19 cellular contexts compared by ENCODE assay signal in genomic region chrX:69151898-69152297, GRCh38.
"Had no signal": no experiment of that assay in that cellular context is flagged by ENCODE, and none has a peak within 500 bp of the region (broad histone marks: within the 10 kb centered on the region; RNA-seq: fewer than 3 reads in every experiment).

No MANE protein-coding gene starts in this region.

- ATAC-seq: stimulated activated naive B cell treated with anti-CD40 and anti-IgM and Interleukin-4, amounts not matched to agents 10 μg/mL and 1 μg/mL and 100 μg/mL, for 72 hours; stimulated activated naive CD8-positive, alpha-beta T cell treated with anti-CD3 and anti-CD28 coated beads, Interleukin-15, amount 100 ng/mL, for 72 hours had no signal

- H3K9me3 ChIP-seq: esophagus squamous epithelium, left ventricle myocardium inferior, lower lobe of right lung, right atrium auricular region, sigmoid colon, thoracic aorta, transverse colon had no signal

- H3K79me2 ChIP-seq: hepatocyte had no signal

- H3K4me2 ChIP-seq: hepatocyte had no signal

- H3K4me3 ChIP-seq: dorsolateral prefrontal cortex, esophagus squamous epithelium, hepatocyte, left ventricle myocardium inferior, lower lobe of right lung, right atrium auricular region, sigmoid colon, skin epidermis, thoracic aorta, transverse colon had no signal

- H2AFZ ChIP-seq: hepatocyte had no signal

- H3K27me3 ChIP-seq: esophagus squamous epithelium, hepatocyte, right atrium auricular region, sigmoid colon, transverse colon had no signal

- DNase-seq: cortex of kidney; effector memory CD4-positive, alpha-beta T cell; esophagus squamous epithelium; kidney; left ventricle myocardium inferior; naive B cell; occipital lobe; stimulated activated CD4-positive, alpha-beta T cell treated with anti-CD3 and anti-CD28 coated beads, Interleukin-2, amount 100 ng/mL, for 24 hours; stimulated activated CD4-positive, alpha-beta T cell treated with anti-CD3 and anti-CD28 coated beads, Interleukin-4, amount 100 ng/mL, for 4 hours; stimulated activated naive B cell treated with anti-CD40 and anti-IgM and Interleukin-4, amounts not matched to agents 10 μg/mL and 1 μg/mL and 100 μg/mL, for 72 hours; stimulated activated naive CD8-positive, alpha-beta T cell treated with anti-CD3 and anti-CD28 coated beads, Interleukin-15, amount 100 ng/mL, for 72 hours had no signal

- H3K27ac ChIP-seq: hepatocyte, left ventricle myocardium inferior, lower lobe of right lung, right atrium auricular region, sigmoid colon, skin epidermis, thoracic aorta, transverse colon had no signal

- H3K36me3 ChIP-seq: esophagus squamous epithelium, left ventricle myocardium inferior, lower lobe of right lung, right atrium auricular region, sigmoid colon, thoracic aorta, transverse colon had no signal

- H3K4me1 ChIP-seq: left ventricle myocardium inferior, lower lobe of right lung, right atrium auricular region, sigmoid colon, transverse colon had no signal
